In the genomic region with DNA sequence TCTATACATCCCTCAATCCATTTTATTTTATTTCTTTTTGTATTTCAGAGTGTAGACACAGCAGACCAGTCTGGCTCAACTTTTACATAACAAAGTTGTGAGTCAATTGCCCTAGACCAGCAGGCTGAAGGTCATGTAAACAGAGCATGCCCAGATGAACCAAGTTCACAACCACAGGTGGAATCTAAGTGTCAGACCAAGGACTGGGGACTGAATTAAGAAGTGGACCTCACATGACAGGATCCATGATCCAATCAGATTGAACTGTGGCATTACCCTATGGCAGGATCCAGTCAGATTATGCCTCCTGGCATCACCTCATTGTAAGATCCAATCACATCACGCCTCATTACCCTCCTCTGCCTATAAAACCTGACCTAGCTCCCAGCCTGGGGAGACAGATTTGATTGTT, we compare ENCODE assay signal across 25 cellular contexts.
DNase-seq lines count a peak whose midpoint lies in the region; ATAC-seq, FAIRE-seq and TF ChIP-seq lines count a peak whose summit lies in the region.
"Had no signal": no experiment of that assay in that cellular context is flagged by ENCODE, and none has a peak within 500 bp of the region (broad histone marks: within the 10 kb centered on the region; RNA-seq: fewer than 3 reads in every experiment).

No MANE protein-coding gene starts in this region.

- no peak overlapping the region for H3K4me2 ChIP-seq in HepG2 (ENCODE audit: low read depth, low read length)
- H3K4me2 ChIP-seq: BLaER1 treated with 17β-estradiol and CSF1 and Interleukin-3, amounts not matched to agents 10 nM and 100 nM had no signal

- H3K9me3 ChIP-seq in HepG2 (ENCODE audit: low read length) (0 out of 2 replicates have a peak, but pooled peaks cover 3% of the 10 kb centered on the region), gastrocnemius medialis (no peaks in the 10 kb centered on the region)
- H3K9me3 ChIP-seq: MG63 had no signal

- H3K36me3 ChIP-seq in HepG2 (replicated peaks in 1 of 2; ENCODE audit: control insufficient read depth in 1 of 2, insufficient read depth in 2 of 2, low read length in 2 of 2) = no peaks in the 10 kb centered on the region
- no peaks in the 10 kb centered on the region for H3K36me3 ChIP-seq in gastrocnemius medialis
- H3K36me3 ChIP-seq: BLaER1 treated with 17β-estradiol and CSF1 and Interleukin-3, amounts not matched to agents 10 nM and 100 nM; MG63 had no signal

- H3K27ac ChIP-seq in HepG2 (ENCODE audit: extremely low read length, insufficient read depth, low read length) (no peak overlapping the region), gastrocnemius medialis (no peak overlapping the region)
- H3K27ac ChIP-seq: 22Rv1; BLaER1 treated with 17β-estradiol and CSF1 and Interleukin-3, amounts not matched to agents 10 nM and 100 nM; HL-60 had no signal

- in situ Hi-C loops in HepG2 (cut with HindIII; ENCODE audit: extremely low pct_ligation_motif_present, low pct_unique_long_range_greater_than_20kb) = no loop called here
- in situ Hi-C loops in gastrocnemius medialis (cut with MboI; ENCODE audit: low sequenced_read_pairs in 4 of 4) = no loop called here

- H3K27me3 ChIP-seq in HepG2 (ENCODE audit: control insufficient read depth in 1 of 2, insufficient read depth in 2 of 2, low read length in 2 of 2) = no peaks in the 10 kb centered on the region; a peak in 1 of 5 replicates
- no peaks in the 10 kb centered on the region for H3K27me3 ChIP-seq in gastrocnemius medialis
- H3K27me3 ChIP-seq: BLaER1 treated with 17β-estradiol and CSF1 and Interleukin-3, amounts not matched to agents 10 nM and 100 nM; MG63 had no signal

- intact Hi-C loops in HepG2 (cut with micrococcal nuclease; ENCODE audit: unreplicated experiment) = no loop called here
- intact Hi-C loops in gastrocnemius medialis (cut with DNase I; ENCODE audit: low total_unique reads) = no loop called here

- FAIRE-seq in HepG2 (lab: Jason Lieb, UNC) = peak; percentile 62
- FAIRE-seq: HTR-8/SVneo had no signal

- CTCF ChIA-PET in HepG2 (lab: Yijun Ruan, JAX; ENCODE audit: low intra/inter-chr PET ratio, low total read pairs) = no interaction called here

- H3K4me3 ChIP-seq in HepG2 (replicated peaks in 1 of 3; ENCODE audit: insufficient read depth in 1 of 3, low read depth in 2 of 3, low read length in 3 of 3) (no peak overlapping the region), gastrocnemius medialis (no peak overlapping the region)
- H3K4me3 ChIP-seq: BLaER1 treated with 17β-estradiol and CSF1 and Interleukin-3, amounts not matched to agents 10 nM and 100 nM; MG63 had no signal

- peaks cover 10% of the 10 kb centered on the region for H3K4me1 ChIP-seq in HepG2 (ENCODE audit: insufficient read depth, low read length)
- H3K4me1 ChIP-seq in gastrocnemius medialis = no peaks in the 10 kb centered on the region
- H3K4me1 ChIP-seq: BLaER1 treated with 17β-estradiol and CSF1 and Interleukin-3, amounts not matched to agents 10 nM and 100 nM; Caco-2 had no signal

- H3K9ac ChIP-seq in HepG2 (ENCODE audit: insufficient read depth, low read depth, low read length) = no peak overlapping the region
- H3K9ac ChIP-seq: BLaER1 treated with 17β-estradiol and CSF1 and Interleukin-3, amounts not matched to agents 10 nM and 100 nM had no signal

- peak; percentile 95 for ATAC-seq in HepG2
- ATAC-seq in gastrocnemius medialis = no peak
- ATAC-seq: T-cell had no signal

- TF ChIP-seq CTCF in HepG2 (CRISPR knock-in tag; IDR thresholded peaks at IDR 0.05) (no peak), gastrocnemius medialis (IDR thresholded peaks at IDR 0.05 in 4 of 5, conservative IDR thresholded peaks at IDR 0.05 in 1 of 5) (no peak)

- POLR2A ChIA-PET in HepG2 (lab: Yijun Ruan, JAX) = no interaction called here

- WGBS in HepG2 (ENCODE audit: low lambda C conversion rate) = 0% methylated on average over 1 of the region's 1 CpG

- DNase-seq in DMS 273 (lab: John Stamatoyannopoulos, UW; ENCODE audit: unreplicated experiment) = peak; percentile 12
- no peak for DNase-seq in DMS 273 treated with DMSO at 0.1 percent for 48 hours (lab: John Stamatoyannopoulos, UW)
- peak; percentile 32 for DNase-seq in NCI-H69 (lab: John Stamatoyannopoulos, UW)
- DNase-seq in HepG2 (ENCODE audit: low spot score) = peak; percentile 62
- peak; percentile 18 for DNase-seq in renal cortical epithelial cell (ENCODE audit: low read depth)
- no peak for DNase-seq in cerebellar nuclear complex (lab: John Stamatoyannopoulos, UW)
- no peak for DNase-seq in NCI-H526 (lab: John Stamatoyannopoulos, UW)
- no peak for DNase-seq in gastrocnemius medialis
- DNase-seq: Caco-2; CD4-positive, alpha-beta memory T cell; DMS79; H7; Kasumi-1; MG63; NCI-H1694 treated with DMSO at 0.1 percent for 48 hours; NCI-H2081 treated with DMSO at 0.1 percent for 48 hours; NCI-H2227 treated with DMSO at 0.1 percent for 48 hours; NCI-H510A; NCI-H774; NK-92 treated with Interleukin-12 subunit alpha and Interleukin-12 subunit beta, amount 100 ng/mL, for 24 hours; T-cell had no signal

- no peak for TF ChIP-seq RAD21 in HepG2 (CRISPR knock-in tag; IDR thresholded peaks at IDR 0.05)

- no peak overlapping the region for H2AFZ ChIP-seq in HepG2 (ENCODE audit: low read length)

- H4K20me1 ChIP-seq in HepG2 (ENCODE audit: insufficient read depth, low read length) = no peaks in the 10 kb centered on the region
- H4K20me1 ChIP-seq: BLaER1 treated with 17β-estradiol and CSF1 and Interleukin-3, amounts not matched to agents 10 nM and 100 nM had no signal

- TF ChIP-seq EP300 in HepG2 (IDR thresholded peaks at IDR 0.05; ENCODE audit: low read depth in 2 of 2, low read length in 2 of 2) (0 out of 4 replicates have a peak, but pooled peaks of 1 of the 2 experiments have one; percentile 9), HepG2 (CRISPR knock-in tag; IDR thresholded peaks at IDR 0.05; ENCODE audit: borderline replicate concordance) (no peak)

- no peaks in the 10 kb centered on the region for H3K79me2 ChIP-seq in HepG2 (ENCODE audit: insufficient read depth, low read length)

- TF ChIP-seq POLR2A in HepG2 (IDR thresholded peaks at IDR 0.05; ENCODE audit: insufficient read depth in 1 of 2, low read depth in 2 of 2, low read length in 2 of 2) (no peak), gastrocnemius medialis (IDR thresholded peaks at IDR 0.05) (no peak)

- no TSS peak for BruUV-seq in HepG2 (replicated peaks; lab: Mats Ljungman, UMichigan)

TF ChIP-seq in HepG2, 621 proteins besides CTCF, POLR2A, EP300 and RAD21 (continues in another document):
- no peak for TF ChIP-seq THAP11 (CRISPR knock-in tag; IDR thresholded peaks at IDR 0.05)
- TF ChIP-seq JUND (CRISPR knock-in tag; IDR thresholded peaks at IDR 0.05) = peak; percentile 33; the same call in 1 of the 2 replicates
- peak; percentile 57; the same call in 1 of the 2 replicates for TF ChIP-seq NFYB (CRISPR knock-in tag; IDR thresholded peaks at IDR 0.05)
- peak; percentile 93 for TF ChIP-seq FOSL2 (CRISPR knock-in tag; IDR thresholded peaks at IDR 0.05)
- peak; percentile 43; the same call in 1 of the 2 replicates for TF ChIP-seq BCL6 (CRISPR knock-in tag; IDR thresholded peaks at IDR 0.05)
- TF ChIP-seq STAT6 (CRISPR knock-in tag; IDR thresholded peaks at IDR 0.05; ENCODE audit: borderline replicate concordance) = no peak
- 0 out of 2 replicates have a peak, but pooled peaks have one; percentile 49 for TF ChIP-seq MIER3 (CRISPR knock-in tag; IDR thresholded peaks at IDR 0.05; ENCODE audit: borderline replicate concordance)
- peak; percentile 57; the same call in 1 of the 2 replicates for TF ChIP-seq FOXK1 (CRISPR knock-in tag; IDR thresholded peaks at IDR 0.05; ENCODE audit: borderline replicate concordance, low read depth)
- TF ChIP-seq, protein P1, sequence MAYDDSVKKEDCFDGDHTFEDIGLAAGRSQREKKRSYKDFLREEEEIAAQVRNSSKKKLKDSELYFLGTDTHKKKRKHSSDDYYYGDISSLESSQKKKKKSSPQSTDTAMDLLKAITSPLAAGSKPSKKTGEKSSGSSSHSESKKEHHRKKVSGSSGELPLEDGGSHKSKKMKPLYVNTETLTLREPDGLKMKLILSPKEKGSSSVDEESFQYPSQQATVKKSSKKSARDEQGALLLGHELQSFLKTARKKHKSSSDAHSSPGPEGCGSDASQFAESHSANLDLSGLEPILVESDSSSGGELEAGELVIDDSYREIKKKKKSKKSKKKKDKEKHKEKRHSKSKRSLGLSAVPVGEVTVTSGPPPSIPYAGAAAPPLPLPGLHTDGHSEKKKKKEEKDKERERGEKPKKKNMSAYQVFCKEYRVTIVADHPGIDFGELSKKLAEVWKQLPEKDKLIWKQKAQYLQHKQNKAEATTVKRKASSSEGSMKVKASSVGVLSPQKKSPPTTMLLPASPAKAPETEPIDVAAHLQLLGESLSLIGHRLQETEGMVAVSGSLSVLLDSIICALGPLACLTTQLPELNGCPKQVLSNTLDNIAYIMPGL (CRISPR knock-in tag; IDR thresholded peaks at IDR 0.05; ENCODE audit: borderline replicate concordance in 1 of 2, low read depth in 1 of 2) = no peak
- TF ChIP-seq ESRRA (CRISPR knock-in tag; IDR thresholded peaks at IDR 0.05; ENCODE audit: low read depth) = peak; percentile 78; the same call in 1 of the 2 replicates
- peak; percentile 23; the same call in 1 of the 2 replicates for TF ChIP-seq FOXO1 (CRISPR knock-in tag; IDR thresholded peaks at IDR 0.05)
- TF ChIP-seq FOSL1 (CRISPR knock-in tag; IDR thresholded peaks at IDR 0.05; ENCODE audit: borderline replicate concordance) = peak; percentile 28; the same call in 1 of the 2 replicates
- 0 out of 2 replicates have a peak, but pooled peaks have one; percentile 52 for TF ChIP-seq HMG20A (CRISPR knock-in tag; IDR thresholded peaks at IDR 0.05; ENCODE audit: borderline replicate concordance)
- TF ChIP-seq SMAD3 (CRISPR knock-in tag; IDR thresholded peaks at IDR 0.05) = 0 out of 2 replicates have a peak, but pooled peaks have one; percentile 31

Comparison
In these comparisons a context has a peak if more than half of its experiments do, and no peak if none do; other contexts are left out.
1. DNase-seq: peak in DMS 273 (single experiment), NCI-H69 (single experiment), HepG2 (single experiment) and renal cortical epithelial cell (single experiment); none in DMS 273 treated with DMSO at 0.1 percent for 48 hours (single experiment), cerebellar nuclear complex (0 of 2), NCI-H526 (0 of 2) and gastrocnemius medialis (0 of 2).